8 cellular contexts compared by ENCODE assay signal in the genomic region with DNA sequence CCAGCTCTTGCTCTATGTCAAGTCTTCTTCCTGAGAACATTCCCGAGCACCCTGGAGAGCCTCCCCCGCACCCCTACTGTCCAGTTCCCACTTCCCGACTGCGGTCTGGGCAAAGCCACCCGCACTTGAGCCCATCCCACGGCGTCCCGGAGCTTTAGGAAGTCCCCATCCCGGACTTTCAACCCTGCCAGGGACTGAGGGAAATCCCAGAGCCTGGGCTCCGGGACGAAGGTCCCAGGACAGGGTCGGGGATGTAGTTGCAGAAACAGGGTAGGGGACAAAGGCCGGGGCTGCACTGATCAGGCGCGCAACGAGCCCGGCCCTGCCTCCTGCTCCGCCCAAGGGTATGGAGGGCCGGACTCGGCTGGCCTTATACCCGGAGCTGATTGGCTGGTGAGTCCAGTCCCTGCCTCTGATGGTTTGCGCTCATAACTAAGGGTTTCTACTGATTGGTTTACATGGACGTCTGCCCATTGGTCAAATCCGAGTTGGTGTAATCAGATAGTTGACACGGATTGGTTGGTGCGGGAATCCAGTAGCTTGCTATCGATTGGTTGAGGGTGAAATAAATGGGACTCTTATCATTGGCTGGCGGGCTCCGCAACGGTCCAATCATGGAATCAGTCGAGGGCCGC. TPM values are rescaled to one million over a fixed set of nuclear protein-coding genes. Genes with fewer than 3 reads are reported as not detected.
DNase-seq lines count a peak whose midpoint lies in the region; ATAC-seq and TF ChIP-seq lines count a peak whose summit lies in the region.

No MANE protein-coding gene starts in this region.

- WGBS in esophagus squamous epithelium, 2 donors = 0 to 2% methylated on average over 9 to 13 of the region's 32 CpGs

- H3K27ac ChIP-seq in Peyer's patch (peak overlapping the region; percentile 85 to 99 (median 92)), esophagus squamous epithelium (peak overlapping the region; percentile 94 to 98 (median 94)), muscle layer of duodenum (ENCODE audit: low read length) (peak overlapping the region; percentile 91)

- H3K9me3 ChIP-seq in Peyer's patch = no peaks in the 10 kb centered on the region
- H3K9me3 ChIP-seq in esophagus squamous epithelium = no peaks in the 10 kb centered on the region
- no peaks in the 10 kb centered on the region for H3K9me3 ChIP-seq in muscle layer of duodenum (ENCODE audit: control insufficient read depth in 1 of 2, low read length in 2 of 2)

- peak; percentile 57 to 65 for TF ChIP-seq POLR2A in Peyer's patch (IDR thresholded peaks at IDR 0.05)
- peak in 3 of 4 donors; percentile 74 to 93 (median 87) for TF ChIP-seq POLR2A in esophagus squamous epithelium (IDR thresholded peaks at IDR 0.05)

- intact Hi-C loops in esophagus squamous epithelium (cut with DNase I) = no loop called here

- TF ChIP-seq CTCF in Peyer's patch (IDR thresholded peaks at IDR 0.05) (no peak), esophagus squamous epithelium (IDR thresholded peaks at IDR 0.05) (no peak)

- no peaks in the 10 kb centered on the region for H3K27me3 ChIP-seq in Peyer's patch
- no peaks in the 10 kb centered on the region for H3K27me3 ChIP-seq in esophagus squamous epithelium
- no peaks in the 10 kb centered on the region for H3K27me3 ChIP-seq in muscle layer of duodenum (ENCODE audit: low read depth, low read length)

- peak; percentile 90 for ATAC-seq in GM21737 (IDR thresholded peaks at IDR 0.05; ENCODE audit: unreplicated experiment)

- H3K36me3 ChIP-seq in Peyer's patch = peaks cover 0 to 15% (median 0%) of the 10 kb centered on the region in 3 donors
- H3K36me3 ChIP-seq in esophagus squamous epithelium = peaks cover 0 to 22% (median 0%) of the 10 kb centered on the region in 3 donors
- H3K36me3 ChIP-seq in muscle layer of duodenum (ENCODE audit: control insufficient read depth in 1 of 2, insufficient read depth in 2 of 2, low read length in 2 of 2) = peaks cover 0 to 7% of the 10 kb centered on the region in 2 donors

- DNase-seq in DMS79 (lab: John Stamatoyannopoulos, UW) (peak; percentile 99), KG1 (lab: John Stamatoyannopoulos, UW) (peak; percentile 94), Peyer's patch (peak; percentile 91 to 98 (median 96)), activated T-helper 1 cell treated with Interleukin-2 at 50 U/mL for 16 hours (ENCODE audit: low read depth) (peak; percentile 79), esophagus squamous epithelium (lab: John Stamatoyannopoulos, UW) (peak; percentile 88)
- DNase-seq in stimulated activated CD8-positive, alpha-beta memory T cell treated with anti-CD3 and anti-CD28 coated beads, Interleukin-7, amount 100 ng/mL, for 24 hours (ENCODE audit: low read depth) = peak; percentile 79

- H3K4me3 ChIP-seq in Peyer's patch (peak overlapping the region; percentile 61 to 99 (median 86)), esophagus squamous epithelium (peak overlapping the region; percentile 57 to 94 (median 78)), muscle layer of duodenum (ENCODE audit: low read depth in 1 of 2, low read length in 2 of 2) (peak overlapping the region; percentile 80 to 83)

- H3K4me1 ChIP-seq in Peyer's patch (peaks cover 0 to 39% (median 6%) of the 10 kb centered on the region in 4 donors), esophagus squamous epithelium (peaks cover 14 to 49% (median 20%) of the 10 kb centered on the region in 3 donors), muscle layer of duodenum (ENCODE audit: control insufficient read depth in 1 of 2, insufficient read depth in 2 of 2, low read length in 2 of 2) (peaks cover 0 to 11% of the 10 kb centered on the region in 2 donors)

RNA-seq across cellular contexts. Expression of a gene that starts 0.8 kb away (rescaled TPM):
- 10 to 100 TPM in 3 of 4 donors, 1 to 10 TPM in 1; 8.3 to 26.1 (median 20.8) TPM for total RNA-seq in Peyer's patch
- total RNA-seq in esophagus squamous epithelium = 10 to 100 TPM in 1 of 4 donors, 1 to 10 TPM in 3; 2.5 to 11.1 (median 6.5) TPM

RNA-seq across cellular contexts. Expression of a gene that starts 3.9 kb away (rescaled TPM):
- total RNA-seq in Peyer's patch = 100 to 1,000 TPM in 3 of 4 donors, 10 to 100 TPM in 1; 90.8 to 227 (median 134) TPM
- total RNA-seq in esophagus squamous epithelium = 100 to 1,000 TPM in 1 of 4 donors, 10 to 100 TPM in 3; 61.4 to 131 (median 82.5) TPM

RNA-seq across cellular contexts. Expression of a gene that starts 38.1 kb away (rescaled TPM):
- 1 to 10 TPM in 3 of 4 donors, not detected in 1; 1.0 to 8.4 (median 1.4) TPM for total RNA-seq in Peyer's patch
- under 1 TPM in 2 of 4 donors, not detected in 2; 0.18 to 0.61 TPM for total RNA-seq in esophagus squamous epithelium

RNA-seq across cellular contexts. Expression of a gene that starts 40.3 kb away (rescaled TPM):
- total RNA-seq in Peyer's patch (1 to 10 TPM; 2.2 to 6.1 (median 3.8) TPM), esophagus squamous epithelium (under 1 TPM in 3 of 4 donors, not detected in 1; 0.22 to 0.76 (median 0.38) TPM)

RNA-seq across cellular contexts. Expression of a gene that starts 57.8 kb away (rescaled TPM):
- total RNA-seq in Peyer's patch = 100 to 1,000 TPM in 1 of 4 donors, 10 to 100 TPM in 3; 69.3 to 102 (median 73.9) TPM
- total RNA-seq in esophagus squamous epithelium = 100 to 1,000 TPM in 2 of 4 donors, 10 to 100 TPM in 2; 67.4 to 131 (median 91.2) TPM

Comparison
In these comparisons a context has a peak if more than half of its experiments do, and no peak if none do; other contexts are left out.
1. Peak in every context shown above with its lines: DNase-seq, ATAC-seq, H3K4me3 ChIP-seq and H3K27ac ChIP-seq.